In genomic region chr2:206766057-206766930, GRCh38 we compare ENCODE assay signal across 8 cellular contexts. TPM values are rescaled to one million over a fixed set of nuclear protein-coding genes. Genes with fewer than 3 reads are reported as not detected.
DNase-seq lines count a peak whose midpoint lies in the region; ATAC-seq and TF ChIP-seq lines count a peak whose summit lies in the region.

No MANE protein-coding gene starts in this region.

- peak overlapping the region; percentile 94 to 97 for H3K27ac Mint-ChIP-seq in T-cell

- ATAC-seq in T-cell (replicated peaks in 1 of 4) (no peak), GM21423 (IDR thresholded peaks at IDR 0.05; ENCODE audit: unreplicated experiment) (no peak)

- DNase-seq in T-cell (no peak), fibroblast of villous mesenchyme (ENCODE audit: low read depth) (no peak), sigmoid colon (no peak), D341Med (ENCODE audit: low spot score) (no peak), DMS153 treated with DMSO at 0.1 percent for 48 hours (lab: John Stamatoyannopoulos, UW; ENCODE audit: unreplicated experiment) (no peak), DMS 273 treated with DMSO at 0.1 percent for 48 hours (lab: John Stamatoyannopoulos, UW) (no peak)

- H3K9me3 Mint-ChIP-seq in T-cell = no peaks in the 10 kb centered on the region

- no peaks in the 10 kb centered on the region for H3K9me3 ChIP-seq in sigmoid colon

- H3K4me1 Mint-ChIP-seq in T-cell = peaks cover 23 to 45% (median 40%) of the 10 kb centered on the region in 3 donors

- H3K36me3 ChIP-seq in sigmoid colon = peaks cover 0 to 30% (median 0%) of the 10 kb centered on the region in 4 donors

- no peak for TF ChIP-seq EP300 in sigmoid colon (IDR thresholded peaks at IDR 0.05)

- WGBS in sigmoid colon, 2 donors = 38 to 40% methylated on average over 12 of the region's 12 CpGs

- peaks cover 0 to 38% (median 30%) of the 10 kb centered on the region in 4 donors for H3K4me1 ChIP-seq in sigmoid colon

- H3K27me3 Mint-ChIP-seq in T-cell = no peaks in the 10 kb centered on the region

- H3K27ac ChIP-seq in sigmoid colon = peak overlapping the region; percentile 81 to 93 (median 87)

- CTCF ChIA-PET in T-cell (lab: Charles Lee) = interaction anchor here (0.6 to 1.2 kb wide), 6 partner anchors 14 to 945 kb away, joined by 3 to 16 read pairs (median 4); partner anchors contain the start of gene CCNYL1 (in 1 of the 2)

- peak overlapping the region in 2 of 3 donors; percentile 91 to 93 for H3K4me3 Mint-ChIP-seq in T-cell

- peaks cover 19% of the 10 kb centered on the region for H3K36me3 Mint-ChIP-seq in T-cell

- no peak for TF ChIP-seq POLR2A in sigmoid colon (IDR thresholded peaks at IDR 0.05)

- peak overlapping the region; percentile 72 for H3K4me3 ChIP-seq in GM12875 (ENCODE audit: low read depth, low read length)
- peak overlapping the region; percentile 88 for H3K4me3 ChIP-seq in fibroblast of villous mesenchyme (ENCODE audit: low read depth, low read length)
- peak overlapping the region; percentile 66 to 88 (median 74) for H3K4me3 ChIP-seq in sigmoid colon

- POLR2A ChIA-PET in T-cell (lab: Charles Lee) = interaction anchor here in 1 of 2 donors (0.7 to 1.0 kb wide), 3 partner anchors 400 to 859 kb away, joined by 3 to 7 read pairs (median 4); partner anchors contain the start of genes CREB1, KLF7 and METTL21A

- no peaks in the 10 kb centered on the region for H3K27me3 ChIP-seq in sigmoid colon

- no peak for TF ChIP-seq CTCF in GM12875 (IDR thresholded peaks at IDR 0.05; ENCODE audit: borderline replicate concordance, insufficient read depth, low read depth, low read length)
- TF ChIP-seq CTCF in fibroblast of villous mesenchyme (IDR thresholded peaks at IDR 0.05; ENCODE audit: insufficient read depth, low read depth, low read length) = no peak
- no peak for TF ChIP-seq CTCF in sigmoid colon (IDR thresholded peaks at IDR 0.05)

- intact Hi-C loops in sigmoid colon (cut with DNase I) = loop anchor here (10.0 kb wide), 1 partner anchor 859 kb away; the partner anchor contains the start of gene METTL21A

RNA-seq across cellular contexts. Expression of gene FASTKD2, which starts 0.9 kb away (rescaled TPM):
- total RNA-seq in T-cell = 10 to 100 TPM; 18.3 to 25.8 (median 21.7) TPM
- total RNA-seq in fibroblast of villous mesenchyme = 34.1 and 53.5 TPM in 2 replicates
- 10 to 100 TPM; 27.3 to 35.3 (median 32.0) TPM for total RNA-seq in sigmoid colon
- polyA plus RNA-seq in sigmoid colon = 10 to 100 TPM in 1 of 3 donors, 1 to 10 TPM in 2; 6.2 to 16.4 (median 8.4) TPM

RNA-seq across cellular contexts. Expression of gene MDH1B, which starts 1.2 kb away (rescaled TPM):
- total RNA-seq in T-cell (under 1 TPM in 4 of 5 donors, not detected in 1; 0.20 to 0.41 (median 0.34) TPM), fibroblast of villous mesenchyme (0.64 and 1.3 TPM in 2 replicates), sigmoid colon (1 to 10 TPM; 1.3 to 2.2 (median 1.8) TPM)
- polyA plus RNA-seq in sigmoid colon = under 1 TPM in 1 of 3 donors, not detected in 2; 0.28 TPM

RNA-seq across cellular contexts. Expression of gene DYTN, which starts 48.1 kb away (rescaled TPM):
- total RNA-seq in T-cell = not detected
- total RNA-seq in fibroblast of villous mesenchyme = not detected in 2 replicates
- total RNA-seq in sigmoid colon = not detected
- not detected for polyA plus RNA-seq in sigmoid colon
